13 cellular contexts compared by ENCODE assay signal in genomic region chr12:60205500-60205899, GRCh38.
A peak's percentile ranks its signal among the peaks of the same experiment; 100 is the strongest.
DNase-seq lines count a peak whose midpoint lies in the region; ATAC-seq and TF ChIP-seq lines count a peak whose summit lies in the region.
"Had no signal": no experiment of that assay in that cellular context is flagged by ENCODE, and none has a peak within 500 bp of the region (broad histone marks: within the 10 kb centered on the region; RNA-seq: fewer than 3 reads in every experiment).

No MANE protein-coding gene starts in this region.

- no peak for ATAC-seq in Right ventricle myocardium inferior
- no peak for ATAC-seq in left ventricle myocardium superior
- ATAC-seq: left lobe of liver, upper lobe of right lung had no signal

- H3K4me3 ChIP-seq in cardiac muscle cell (no peak overlapping the region), SJSA1 (no peak overlapping the region), foreskin fibroblast (ENCODE audit: low read depth in 1 of 2, low read length in 2 of 2) (no peak overlapping the region)
- H3K4me3 ChIP-seq: upper lobe of right lung had no signal

- H3K27ac ChIP-seq in cardiac muscle cell (no peak overlapping the region), SJSA1 (no peak overlapping the region)
- H3K27ac ChIP-seq: upper lobe of right lung had no signal

- intact Hi-C loops in Right ventricle myocardium inferior (cut with DNase I), result no loop called here
- intact Hi-C loops in left ventricle myocardium superior (cut with micrococcal nuclease), result no loop called here

- no peaks in the 10 kb centered on the region for H3K36me3 ChIP-seq in cardiac muscle cell
- no peaks in the 10 kb centered on the region for H3K36me3 ChIP-seq in SJSA1
- H3K36me3 ChIP-seq: upper lobe of right lung had no signal

- H3K9me3 ChIP-seq in cardiac muscle cell (ENCODE audit: low read depth) (no peaks in the 10 kb centered on the region), SJSA1 (replicated peaks) (no peaks in the 10 kb centered on the region)
- H3K9me3 ChIP-seq: upper lobe of right lung had no signal

- DNase-seq in cardiac muscle cell (ENCODE audit: low read depth in 1 of 2, low spot score in 1 of 2) (peak; percentile 32 to 52), Right ventricle myocardium inferior (ENCODE audit: missing footprints) (no peak), SJSA1 (ENCODE audit: low read depth in 1 of 2, low spot score in 2 of 2) (peak; percentile 66 to 82), foreskin fibroblast (peak; percentile 42 to 66), DMS153 (lab: John Stamatoyannopoulos, UW) (no peak), HPDE6-E6E7 (ENCODE audit: extremely low spot score) (no peak), left ventricle myocardium superior (no peak)
- no peak for DNase-seq in activated CD4-positive, alpha-beta T cell treated with anti-CD3 and anti-CD28 coated beads, Interleukin-2, amount 50 U/mL, for 1 hour
- DNase-seq: activated CD4-positive, alpha-beta memory T cell treated with anti-CD3 and anti-CD28 coated beads, Interleukin-2, amount 10 ng/mL, durations not matched to agents 7 days and 5 days; GDM1; NCI-H146; upper lobe of right lung had no signal

- H3K27me3 ChIP-seq in cardiac muscle cell (no peaks in the 10 kb centered on the region), SJSA1 (replicated peaks) (peaks cover 98% of the 10 kb centered on the region)
- H3K27me3 ChIP-seq: upper lobe of right lung had no signal

- H3K4me1 ChIP-seq in cardiac muscle cell (ENCODE audit: low read depth), result no peaks in the 10 kb centered on the region
- no peaks in the 10 kb centered on the region for H3K4me1 ChIP-seq in SJSA1 (replicated peaks)
- H3K4me1 ChIP-seq: upper lobe of right lung had no signal

- no peak for TF ChIP-seq CTCF in cardiac muscle cell (IDR thresholded peaks at IDR 0.05; ENCODE audit: low read depth, low read length)
- no peak for TF ChIP-seq CTCF in foreskin fibroblast (IDR thresholded peaks at IDR 0.05; ENCODE audit: low read depth, low read length)

Comparison
In these comparisons a context has a peak if more than half of its experiments do, and no peak if none do; other contexts are left out.
1. DNase-seq: peak in cardiac muscle cell (2 of 2), SJSA1 (2 of 2) and foreskin fibroblast (2 of 2); none in Right ventricle myocardium inferior (single experiment), DMS153 (single experiment), HPDE6-E6E7 (single experiment), activated CD4-positive, alpha-beta T cell treated with anti-CD3 and anti-CD28 coated beads, Interleukin-2, amount 50 U/mL, for 1 hour (single experiment) and left ventricle myocardium superior (single experiment).